In the genomic region with DNA sequence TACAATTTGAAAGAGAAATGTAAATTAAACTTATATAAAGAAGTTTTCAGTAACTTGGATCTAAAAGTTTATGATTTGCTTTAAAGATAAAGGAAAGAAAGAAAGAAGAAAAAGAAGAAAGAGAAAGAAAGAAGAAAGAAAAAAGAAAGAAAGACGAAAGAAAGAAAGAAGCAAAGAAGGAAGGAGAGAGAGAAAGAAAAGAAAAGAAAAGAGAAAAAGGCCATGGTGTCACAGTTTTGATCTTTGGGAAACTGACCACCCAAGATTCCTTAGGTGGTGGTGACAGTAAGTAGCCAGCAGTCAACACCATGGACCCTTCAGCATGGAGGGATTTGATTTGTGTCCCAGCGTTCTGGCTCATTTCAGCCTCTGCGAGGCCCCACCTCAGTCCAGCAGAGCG, we compare ENCODE assay signal across 11 cellular contexts. TPM values are rescaled to one million over a fixed set of nuclear protein-coding genes. Genes with fewer than 3 reads are reported as not detected.
"Had no signal": no experiment of that assay in that cellular context is flagged by ENCODE, and none has a peak within 500 bp of the region (broad histone marks: within the 10 kb centered on the region; RNA-seq: fewer than 3 reads in every experiment).

No MANE protein-coding gene starts in this region.

RNA-seq across cellular contexts. Expression of a gene that starts 4.5 kb away (rescaled TPM):
- total RNA-seq: mammary epithelial cell, pulmonary artery endothelial cell, renal cortical epithelial cell, right atrium auricular region, testis, thyroid gland, vagina had no signal
- polyA plus RNA-seq: mammary epithelial cell had no signal

RNA-seq across cellular contexts. Expression of a gene that starts 9.8 kb away (rescaled TPM):
- total RNA-seq: mammary epithelial cell, progenitor cell of endocrine pancreas, pulmonary artery endothelial cell, renal cortical epithelial cell, smooth muscle cell had no signal
- polyA plus RNA-seq: mammary epithelial cell, smooth muscle cell had no signal

RNA-seq across cellular contexts. Expression of a gene that starts 24.7 kb away (rescaled TPM):
- total RNA-seq: right atrium auricular region, skeletal muscle tissue, smooth muscle cell had no signal
- polyA plus RNA-seq: naive thymus-derived CD8-positive, alpha-beta T cell had no signal
